ENCODE assay signal across 22 cellular contexts in the genomic region with DNA sequence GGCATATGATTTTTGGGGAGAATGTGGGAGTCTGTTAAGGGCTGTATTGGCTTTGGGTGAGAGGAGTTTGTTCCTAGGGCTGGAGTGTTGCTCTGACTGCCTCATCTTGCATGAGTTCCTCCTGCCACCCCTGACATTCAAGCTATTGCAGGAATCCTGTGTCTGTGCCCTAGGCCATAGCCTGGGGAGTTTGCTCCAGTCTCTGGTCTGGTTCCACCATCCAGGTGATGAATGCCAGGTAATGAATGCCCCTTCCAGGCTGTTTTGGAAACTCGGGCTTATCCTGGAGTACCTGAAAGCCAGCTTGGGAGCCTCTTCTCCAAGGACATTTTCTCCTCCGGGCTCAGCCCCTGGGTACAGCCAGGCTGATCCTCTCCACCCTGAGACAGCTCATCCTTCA.
DNase-seq lines count a peak whose midpoint lies in the region; TF ChIP-seq lines count a peak whose summit lies in the region.
"Had no signal": no experiment of that assay in that cellular context is flagged by ENCODE, and none has a peak within 500 bp of the region (broad histone marks: within the 10 kb centered on the region; RNA-seq: fewer than 3 reads in every experiment).

No MANE protein-coding gene starts in this region.

- H3K36me3 ChIP-seq in endodermal cell (ENCODE audit: control insufficient read depth, insufficient read depth, low read length) (no peaks in the 10 kb centered on the region), trophoblast cell (ENCODE audit: control insufficient read depth in 1 of 2, insufficient read depth in 2 of 2, low read length in 2 of 2) (no peaks in the 10 kb centered on the region)
- H3K36me3 ChIP-seq: BE2C, BLaER1 had no signal

- DNase-seq in ELF-1 (ENCODE audit: low read depth, low spot score): peak; percentile 60
- peak; percentile 36 for DNase-seq in endodermal cell
- DNase-seq in trophoblast cell: peak; percentile 6 to 50
- no peak for DNase-seq in NCI-H446 (lab: John Stamatoyannopoulos, UW)
- DNase-seq in glomerular visceral epithelial cell (ENCODE audit: extremely low spot score): no peak
- DNase-seq: 8988T; ACHN; BE2C; C1 segment of cervical spinal cord; CD4-positive, alpha-beta memory T cell; CD4-positive, CD25-positive, alpha-beta regulatory T cell; CD8-positive, alpha-beta memory T cell; COR-L47; DMS 273 treated with DMSO at 0.1 percent for 48 hours; DMS153; DMS53; DMS79; DND-41; EL; GF-D8 had no signal

- peaks cover 2% of the 10 kb centered on the region for H3K4me1 Mint-ChIP-seq in endodermal cell
- H3K4me1 Mint-ChIP-seq: CD14-positive monocyte; CD4-positive, alpha-beta memory T cell; CD4-positive, CD25-positive, alpha-beta regulatory T cell; CD8-positive, alpha-beta memory T cell had no signal

- no peak overlapping the region for H3K14ac ChIP-seq in trophoblast cell (ENCODE audit: low read length)

- no peaks in the 10 kb centered on the region for H3K79me2 ChIP-seq in trophoblast cell (ENCODE audit: control insufficient read depth, insufficient read depth, low read length, poor library complexity)

- TF ChIP-seq CTCF in endodermal cell (conservative IDR thresholded peaks at IDR 0.05): no peak

- peaks cover 3% of the 10 kb centered on the region for H3K9me3 Mint-ChIP-seq in endodermal cell
- H3K9me3 Mint-ChIP-seq: CD8-positive, alpha-beta memory T cell had no signal

- no peak overlapping the region for H3K23ac ChIP-seq in trophoblast cell (ENCODE audit: low read length)

- H4K91ac ChIP-seq in trophoblast cell (ENCODE audit: low read depth, low read length): no peak overlapping the region

- H3K9me3 ChIP-seq in endodermal cell (ENCODE audit: control insufficient read depth, low read length): no peaks in the 10 kb centered on the region
- H3K9me3 ChIP-seq in trophoblast cell (ENCODE audit: insufficient read depth, low read depth, low read length): no peaks in the 10 kb centered on the region
- H3K9me3 ChIP-seq: BE2C, BLaER1 had no signal

- peaks cover 11% of the 10 kb centered on the region for H3K27me3 Mint-ChIP-seq in endodermal cell (ENCODE audit: insufficient read depth)
- H3K27me3 Mint-ChIP-seq: CD4-positive, CD25-positive, alpha-beta regulatory T cell had no signal

- no peak overlapping the region for H3K4me2 ChIP-seq in trophoblast cell (ENCODE audit: low read length)
- H3K4me2 ChIP-seq: BLaER1 had no signal

- H4K12ac ChIP-seq in trophoblast cell (ENCODE audit: low read depth, low read length): no peak overlapping the region

- no peak overlapping the region for H4K8ac ChIP-seq in trophoblast cell (ENCODE audit: low read depth, low read length)

- 83 to 90% methylated on average over 1 to 2 of the region's 2 CpGs for WGBS in endodermal cell (ENCODE audit: insufficient coverage in 1 of 2, insufficient read length in 1 of 2), 2 experiments
- WGBS in trophoblast cell (ENCODE audit: extremely low coverage, insufficient coverage, insufficient read length): no CpG with 5 or more reads among the region's 2 CpGs

- no peak overlapping the region for H3K18ac ChIP-seq in trophoblast cell (ENCODE audit: low read length)

- H3K27ac Mint-ChIP-seq in endodermal cell: no peak overlapping the region
- H3K27ac Mint-ChIP-seq: CD14-positive monocyte; CD4-positive, alpha-beta memory T cell; CD4-positive, CD25-positive, alpha-beta regulatory T cell; CD8-positive, alpha-beta memory T cell had no signal

- no peak overlapping the region for H2BK120ac ChIP-seq in trophoblast cell (ENCODE audit: insufficient read depth, low read length, poor library complexity)

- H3K9ac ChIP-seq in endodermal cell (ENCODE audit: extremely low read depth, low read length, poor library complexity, severe bottlenecking): no peak overlapping the region
- H3K9ac ChIP-seq in trophoblast cell (ENCODE audit: low read length): no peak overlapping the region
- H3K9ac ChIP-seq: BLaER1 had no signal

- no peak overlapping the region for H2AK5ac ChIP-seq in trophoblast cell (ENCODE audit: low read length)

- no peak overlapping the region for H3K4ac ChIP-seq in trophoblast cell (ENCODE audit: low read depth, low read length)

- no peak overlapping the region for H2BK12ac ChIP-seq in trophoblast cell (ENCODE audit: low read length)

- no peaks in the 10 kb centered on the region for H3K4me1 ChIP-seq in endodermal cell (ENCODE audit: control insufficient read depth, insufficient read depth, low read length)
- H3K4me1 ChIP-seq in trophoblast cell (ENCODE audit: control insufficient read depth in 1 of 2, insufficient read depth in 2 of 2, low read length in 2 of 2): peaks cover 0 to 6% of the 10 kb centered on the region in 2 experiments
- H3K4me1 ChIP-seq: BE2C, BLaER1 had no signal

- no peaks in the 10 kb centered on the region for H3K36me3 Mint-ChIP-seq in endodermal cell (ENCODE audit: low read depth)
- H3K36me3 Mint-ChIP-seq: CD14-positive monocyte; CD4-positive, alpha-beta memory T cell; CD4-positive, CD25-positive, alpha-beta regulatory T cell; CD8-positive, alpha-beta memory T cell had no signal

- H3K27ac ChIP-seq in endodermal cell (ENCODE audit: low read depth, low read length) (no peak overlapping the region), trophoblast cell (ENCODE audit: low read depth, low read length) (no peak overlapping the region)
- H3K27ac ChIP-seq: BLaER1 had no signal

- H3K27me3 ChIP-seq in endodermal cell (ENCODE audit: control insufficient read depth, insufficient read depth, low read length, poor library complexity, severe bottlenecking): no peaks in the 10 kb centered on the region
- H3K27me3 ChIP-seq in trophoblast cell (ENCODE audit: insufficient read depth, low read length): no peaks in the 10 kb centered on the region
- H3K27me3 ChIP-seq: BE2C, BLaER1 had no signal

- no peaks in the 10 kb centered on the region for H3K79me1 ChIP-seq in trophoblast cell (ENCODE audit: low read length)

- H3K4me3 Mint-ChIP-seq in endodermal cell: no peak overlapping the region
- H3K4me3 Mint-ChIP-seq: CD14-positive monocyte; CD4-positive, CD25-positive, alpha-beta regulatory T cell; CD8-positive, alpha-beta memory T cell had no signal

- H2AFZ ChIP-seq in trophoblast cell (ENCODE audit: insufficient read depth, low read length, poor library complexity): no peak overlapping the region

- H2BK5ac ChIP-seq in trophoblast cell (ENCODE audit: low read depth, low read length, poor library complexity): no peak overlapping the region

- H3K4me3 ChIP-seq in endodermal cell (ENCODE audit: low read length): no peak overlapping the region
- H3K4me3 ChIP-seq in trophoblast cell (ENCODE audit: low read depth, low read length): no peak overlapping the region
- H3K4me3 ChIP-seq: BLaER1 had no signal

Comparison
In these comparisons a context has a peak if more than half of its experiments do, and no peak if none do; other contexts are left out.
1. DNase-seq: peak in ELF-1 (single experiment), endodermal cell (single experiment) and trophoblast cell (2 of 2); none in NCI-H446 (0 of 2) and glomerular visceral epithelial cell (single experiment).